ENCODE assay signal across 1 cellular context in the genomic region with DNA sequence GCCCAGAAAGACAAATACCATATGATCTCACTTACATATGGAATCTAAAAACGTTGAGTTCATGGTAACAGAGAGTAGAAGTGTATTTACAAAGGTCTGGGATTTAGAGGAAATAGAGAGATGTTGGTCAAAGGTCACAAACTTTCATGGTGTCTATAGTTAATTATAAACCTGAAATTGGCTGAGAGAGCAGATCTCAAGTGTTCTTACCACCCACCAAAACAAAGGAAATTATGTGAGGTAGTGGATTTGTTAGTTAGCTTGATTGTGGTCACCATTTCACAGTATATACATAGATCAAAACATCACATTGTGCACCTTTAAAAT.
TF ChIP-seq lines count a peak whose summit lies in the region.

No MANE protein-coding gene starts in this region.

TF ChIP-seq in HepG2, 621 proteins besides CTCF, POLR2A, EP300 and RAD21 (continued from another document and continues in another):
- TF ChIP-seq ZBTB20 (CRISPR knock-in tag; IDR thresholded peaks at IDR 0.05; ENCODE audit: borderline replicate concordance, low read depth) (peak; percentile 91; the same call in 1 of the 2 replicates), ZNF501 (CRISPR knock-in tag; IDR thresholded peaks at IDR 0.05) (no peak), HNF4A (CRISPR knock-in tag; IDR thresholded peaks at IDR 0.05) (peak; percentile 79), ZNF724P (CRISPR knock-in tag; IDR thresholded peaks at IDR 0.05; ENCODE audit: borderline replicate concordance) (no peak), ZNF614 (CRISPR knock-in tag; IDR thresholded peaks at IDR 0.05; ENCODE audit: borderline replicate concordance) (peak; percentile 22; the same call in 1 of the 2 replicates), PPARG (CRISPR knock-in tag; conservative IDR thresholded peaks at IDR 0.05) (peak; percentile 94), ATF7-NPFF (CRISPR knock-in tag; IDR thresholded peaks at IDR 0.05; ENCODE audit: low read depth) (no peak), ZNF124 (CRISPR knock-in tag; IDR thresholded peaks at IDR 0.05) (peak; percentile 50; the same call in 1 of the 2 replicates), HMG20B (CRISPR knock-in tag; conservative IDR thresholded peaks at IDR 0.05) (no peak), NR2C2 (CRISPR knock-in tag; IDR thresholded peaks at IDR 0.05; ENCODE audit: borderline replicate concordance) (peak; percentile 49; the same call in 1 of the 2 replicates), SOX6 (IDR thresholded peaks at IDR 0.05) (no peak), SOX6 (CRISPR knock-in tag; IDR thresholded peaks at IDR 0.05) (peak; percentile 64), FOXK1 (CRISPR knock-in tag; IDR thresholded peaks at IDR 0.05; ENCODE audit: borderline replicate concordance, low read depth) (peak; percentile 76), NCOA2 (CRISPR knock-in tag; IDR thresholded peaks at IDR 0.05) (peak; percentile 70), MIER3 (CRISPR knock-in tag; IDR thresholded peaks at IDR 0.05; ENCODE audit: borderline replicate concordance) (no peak), CREB1 (IDR thresholded peaks at IDR 0.05) (no peak), CREB1 (CRISPR knock-in tag; IDR thresholded peaks at IDR 0.05) (peak; percentile 65; the same call in 1 of the 2 replicates), ZNF446 (CRISPR knock-in tag; IDR thresholded peaks at IDR 0.05) (no peak), SIX4 (CRISPR knock-in tag; IDR thresholded peaks at IDR 0.05) (peak; percentile 56; the same call in 1 of the 2 replicates), ZNF644 (CRISPR knock-in tag; IDR thresholded peaks at IDR 0.05; ENCODE audit: low read depth) (peak; percentile 85), NRL (CRISPR knock-in tag; IDR thresholded peaks at IDR 0.05; ENCODE audit: borderline replicate concordance) (no peak), ASH2L (IDR thresholded peaks at IDR 0.05; ENCODE audit: insufficient read length, low read depth, low read length) (peak; percentile 82), XRCC5 (optimal IDR thresholded peaks at IDR 0.05; ENCODE audit: low read length) (no peak), ZNF251 (CRISPR knock-in tag; IDR thresholded peaks at IDR 0.05) (no peak), FOXJ3 (CRISPR knock-in tag; IDR thresholded peaks at IDR 0.05; ENCODE audit: borderline replicate concordance) (peak; percentile 85; the same call in 1 of the 2 replicates), FOXP1 (IDR thresholded peaks at IDR 0.05) (no peak), FOXP1 (CRISPR knock-in tag; IDR thresholded peaks at IDR 0.05) (peak; percentile 52; the same call in 1 of the 2 replicates), RFX5 (IDR thresholded peaks at IDR 0.05; ENCODE audit: low read depth, low read length) (no peak), NCOR1 (IDR thresholded peaks at IDR 0.05; ENCODE audit: borderline replicate concordance, low read length) (peak; percentile 47; the same call in 1 of the 2 replicates), ADNP (CRISPR knock-in tag; IDR thresholded peaks at IDR 0.05) (no peak), SNAI1 (CRISPR knock-in tag; IDR thresholded peaks at IDR 0.05; ENCODE audit: borderline replicate concordance) (no peak), FOXA1 (IDR thresholded peaks at IDR 0.05) (no peak), FOXA1 (CRISPR knock-in tag; IDR thresholded peaks at IDR 0.05) (peak; percentile 66), ATM (IDR thresholded peaks at IDR 0.05; ENCODE audit: borderline replicate concordance) (no peak), SMAD1 (CRISPR knock-in tag; IDR thresholded peaks at IDR 0.05; ENCODE audit: borderline replicate concordance, low read depth) (no peak), KDM6A (CRISPR knock-in tag; IDR thresholded peaks at IDR 0.05; ENCODE audit: low read depth) (peak; percentile 87), KMT2A (CRISPR knock-in tag; IDR thresholded peaks at IDR 0.05) (no peak), TEAD3 (CRISPR knock-in tag; optimal IDR thresholded peaks at IDR 0.05; ENCODE audit: borderline replicate concordance) (no peak)
- TF ChIP-seq, protein P1, sequence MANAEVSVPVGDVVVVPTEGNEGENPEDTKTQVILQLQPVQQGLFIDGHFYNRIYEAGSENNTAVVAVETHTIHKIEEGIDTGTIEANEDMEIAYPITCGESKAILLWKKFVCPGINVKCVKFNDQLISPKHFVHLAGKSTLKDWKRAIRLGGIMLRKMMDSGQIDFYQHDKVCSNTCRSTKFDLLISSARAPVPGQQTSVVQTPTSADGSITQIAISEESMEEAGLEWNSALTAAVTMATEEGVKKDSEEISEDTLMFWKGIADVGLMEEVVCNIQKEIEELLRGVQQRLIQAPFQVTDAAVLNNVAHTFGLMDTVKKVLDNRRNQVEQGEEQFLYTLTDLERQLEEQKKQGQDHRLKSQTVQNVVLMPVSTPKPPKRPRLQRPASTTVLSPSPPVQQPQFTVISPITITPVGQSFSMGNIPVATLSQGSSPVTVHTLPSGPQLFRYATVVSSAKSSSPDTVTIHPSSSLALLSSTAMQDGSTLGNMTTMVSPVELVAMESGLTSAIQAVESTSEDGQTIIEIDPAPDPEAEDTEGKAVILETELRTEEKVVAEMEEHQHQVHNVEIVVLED (CRISPR knock-in tag; IDR thresholded peaks at IDR 0.05; ENCODE audit: borderline replicate concordance): 0 out of 2 replicates have a peak, but pooled peaks have one; percentile 25
- TF ChIP-seq, protein P2, sequence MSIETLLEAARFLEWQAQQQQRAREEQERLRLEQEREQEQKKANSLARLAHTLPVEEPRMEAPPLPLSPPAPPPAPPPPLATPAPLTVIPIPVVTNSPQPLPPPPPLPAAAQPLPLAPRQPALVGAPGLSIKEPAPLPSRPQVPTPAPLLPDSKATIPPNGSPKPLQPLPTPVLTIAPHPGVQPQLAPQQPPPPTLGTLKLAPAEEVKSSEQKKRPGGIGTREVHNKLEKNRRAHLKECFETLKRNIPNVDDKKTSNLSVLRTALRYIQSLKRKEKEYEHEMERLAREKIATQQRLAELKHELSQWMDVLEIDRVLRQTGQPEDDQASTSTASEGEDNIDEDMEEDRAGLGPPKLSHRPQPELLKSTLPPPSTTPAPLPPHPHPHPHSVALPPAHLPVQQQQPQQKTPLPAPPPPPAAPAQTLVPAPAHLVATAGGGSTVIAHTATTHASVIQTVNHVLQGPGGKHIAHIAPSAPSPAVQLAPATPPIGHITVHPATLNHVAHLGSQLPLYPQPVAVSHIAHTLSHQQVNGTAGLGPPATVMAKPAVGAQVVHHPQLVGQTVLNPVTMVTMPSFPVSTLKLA (IDR thresholded peaks at IDR 0.05): no peak
- TF ChIP-seq, protein P3, sequence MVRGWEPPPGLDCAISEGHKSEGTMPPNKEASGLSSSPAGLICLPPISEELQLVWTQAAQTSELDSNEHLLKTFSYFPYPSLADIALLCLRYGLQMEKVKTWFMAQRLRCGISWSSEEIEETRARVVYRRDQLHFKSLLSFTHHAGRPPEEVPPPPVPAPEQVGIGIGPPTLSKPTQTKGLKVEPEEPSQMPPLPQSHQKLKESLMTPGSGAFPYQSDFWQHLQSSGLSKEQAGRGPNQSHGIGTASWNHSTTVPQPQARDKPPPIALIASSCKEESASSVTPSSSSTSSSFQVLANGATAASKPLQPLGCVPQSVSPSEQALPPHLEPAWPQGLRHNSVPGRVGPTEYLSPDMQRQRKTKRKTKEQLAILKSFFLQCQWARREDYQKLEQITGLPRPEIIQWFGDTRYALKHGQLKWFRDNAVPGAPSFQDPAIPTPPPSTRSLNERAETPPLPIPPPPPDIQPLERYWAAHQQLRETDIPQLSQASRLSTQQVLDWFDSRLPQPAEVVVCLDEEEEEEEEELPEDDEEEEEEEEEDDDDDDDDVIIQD (CRISPR knock-in tag; IDR thresholded peaks at IDR 0.05; ENCODE audit: low read depth): peak; percentile 96
- TF ChIP-seq, protein P4, sequence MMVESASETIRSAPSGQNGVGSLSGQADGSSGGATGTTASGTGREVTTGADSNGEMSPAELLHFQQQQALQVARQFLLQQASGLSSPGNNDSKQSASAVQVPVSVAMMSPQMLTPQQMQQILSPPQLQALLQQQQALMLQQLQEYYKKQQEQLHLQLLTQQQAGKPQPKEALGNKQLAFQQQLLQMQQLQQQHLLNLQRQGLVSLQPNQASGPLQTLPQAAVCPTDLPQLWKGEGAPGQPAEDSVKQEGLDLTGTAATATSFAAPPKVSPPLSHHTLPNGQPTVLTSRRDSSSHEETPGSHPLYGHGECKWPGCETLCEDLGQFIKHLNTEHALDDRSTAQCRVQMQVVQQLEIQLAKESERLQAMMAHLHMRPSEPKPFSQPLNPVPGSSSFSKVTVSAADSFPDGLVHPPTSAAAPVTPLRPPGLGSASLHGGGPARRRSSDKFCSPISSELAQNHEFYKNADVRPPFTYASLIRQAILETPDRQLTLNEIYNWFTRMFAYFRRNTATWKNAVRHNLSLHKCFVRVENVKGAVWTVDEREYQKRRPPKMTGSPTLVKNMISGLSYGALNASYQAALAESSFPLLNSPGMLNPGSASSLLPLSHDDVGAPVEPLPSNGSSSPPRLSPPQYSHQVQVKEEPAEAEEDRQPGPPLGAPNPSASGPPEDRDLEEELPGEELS (CRISPR knock-in tag; IDR thresholded peaks at IDR 0.05): peak; percentile 49
- TF ChIP-seq, protein P5, sequence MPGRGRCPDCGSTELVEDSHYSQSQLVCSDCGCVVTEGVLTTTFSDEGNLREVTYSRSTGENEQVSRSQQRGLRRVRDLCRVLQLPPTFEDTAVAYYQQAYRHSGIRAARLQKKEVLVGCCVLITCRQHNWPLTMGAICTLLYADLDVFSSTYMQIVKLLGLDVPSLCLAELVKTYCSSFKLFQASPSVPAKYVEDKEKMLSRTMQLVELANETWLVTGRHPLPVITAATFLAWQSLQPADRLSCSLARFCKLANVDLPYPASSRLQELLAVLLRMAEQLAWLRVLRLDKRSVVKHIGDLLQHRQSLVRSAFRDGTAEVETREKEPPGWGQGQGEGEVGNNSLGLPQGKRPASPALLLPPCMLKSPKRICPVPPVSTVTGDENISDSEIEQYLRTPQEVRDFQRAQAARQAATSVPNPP (CRISPR knock-in tag; IDR thresholded peaks at IDR 0.05): no peak
- TF ChIP-seq, protein P6, sequence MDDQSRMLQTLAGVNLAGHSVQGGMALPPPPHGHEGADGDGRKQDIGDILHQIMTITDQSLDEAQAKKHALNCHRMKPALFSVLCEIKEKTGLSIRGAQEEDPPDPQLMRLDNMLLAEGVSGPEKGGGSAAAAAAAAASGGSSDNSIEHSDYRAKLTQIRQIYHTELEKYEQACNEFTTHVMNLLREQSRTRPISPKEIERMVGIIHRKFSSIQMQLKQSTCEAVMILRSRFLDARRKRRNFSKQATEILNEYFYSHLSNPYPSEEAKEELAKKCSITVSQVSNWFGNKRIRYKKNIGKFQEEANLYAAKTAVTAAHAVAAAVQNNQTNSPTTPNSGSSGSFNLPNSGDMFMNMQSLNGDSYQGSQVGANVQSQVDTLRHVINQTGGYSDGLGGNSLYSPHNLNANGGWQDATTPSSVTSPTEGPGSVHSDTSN (CRISPR knock-in tag; IDR thresholded peaks at IDR 0.05; ENCODE audit: borderline replicate concordance): no peak
- TF ChIP-seq, protein P7, sequence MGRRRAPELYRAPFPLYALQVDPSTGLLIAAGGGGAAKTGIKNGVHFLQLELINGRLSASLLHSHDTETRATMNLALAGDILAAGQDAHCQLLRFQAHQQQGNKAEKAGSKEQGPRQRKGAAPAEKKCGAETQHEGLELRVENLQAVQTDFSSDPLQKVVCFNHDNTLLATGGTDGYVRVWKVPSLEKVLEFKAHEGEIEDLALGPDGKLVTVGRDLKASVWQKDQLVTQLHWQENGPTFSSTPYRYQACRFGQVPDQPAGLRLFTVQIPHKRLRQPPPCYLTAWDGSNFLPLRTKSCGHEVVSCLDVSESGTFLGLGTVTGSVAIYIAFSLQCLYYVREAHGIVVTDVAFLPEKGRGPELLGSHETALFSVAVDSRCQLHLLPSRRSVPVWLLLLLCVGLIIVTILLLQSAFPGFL (CRISPR knock-in tag; IDR thresholded peaks at IDR 0.05): no peak
- TF ChIP-seq, protein P8, sequence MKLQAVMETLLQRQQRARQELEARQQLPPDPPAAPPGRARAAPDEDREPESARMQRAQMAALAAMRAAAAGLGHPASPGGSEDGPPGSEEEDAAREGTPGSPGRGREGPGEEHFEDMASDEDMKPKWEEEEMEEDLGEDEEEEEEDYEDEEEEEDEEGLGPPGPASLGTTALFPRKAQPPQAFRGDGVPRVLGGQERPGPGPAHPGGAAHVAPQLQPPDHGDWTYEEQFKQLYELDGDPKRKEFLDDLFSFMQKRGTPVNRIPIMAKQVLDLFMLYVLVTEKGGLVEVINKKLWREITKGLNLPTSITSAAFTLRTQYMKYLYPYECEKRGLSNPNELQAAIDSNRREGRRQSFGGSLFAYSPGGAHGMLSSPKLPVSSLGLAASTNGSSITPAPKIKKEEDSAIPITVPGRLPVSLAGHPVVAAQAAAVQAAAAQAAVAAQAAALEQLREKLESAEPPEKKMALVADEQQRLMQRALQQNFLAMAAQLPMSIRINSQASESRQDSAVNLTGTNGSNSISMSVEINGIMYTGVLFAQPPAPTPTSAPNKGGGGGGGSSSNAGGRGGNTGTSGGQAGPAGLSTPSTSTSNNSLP (IDR thresholded peaks at IDR 0.05; ENCODE audit: low read depth, low read length): peak; percentile 50; the same call in 1 of the 2 replicates
- TF ChIP-seq, protein P9, sequence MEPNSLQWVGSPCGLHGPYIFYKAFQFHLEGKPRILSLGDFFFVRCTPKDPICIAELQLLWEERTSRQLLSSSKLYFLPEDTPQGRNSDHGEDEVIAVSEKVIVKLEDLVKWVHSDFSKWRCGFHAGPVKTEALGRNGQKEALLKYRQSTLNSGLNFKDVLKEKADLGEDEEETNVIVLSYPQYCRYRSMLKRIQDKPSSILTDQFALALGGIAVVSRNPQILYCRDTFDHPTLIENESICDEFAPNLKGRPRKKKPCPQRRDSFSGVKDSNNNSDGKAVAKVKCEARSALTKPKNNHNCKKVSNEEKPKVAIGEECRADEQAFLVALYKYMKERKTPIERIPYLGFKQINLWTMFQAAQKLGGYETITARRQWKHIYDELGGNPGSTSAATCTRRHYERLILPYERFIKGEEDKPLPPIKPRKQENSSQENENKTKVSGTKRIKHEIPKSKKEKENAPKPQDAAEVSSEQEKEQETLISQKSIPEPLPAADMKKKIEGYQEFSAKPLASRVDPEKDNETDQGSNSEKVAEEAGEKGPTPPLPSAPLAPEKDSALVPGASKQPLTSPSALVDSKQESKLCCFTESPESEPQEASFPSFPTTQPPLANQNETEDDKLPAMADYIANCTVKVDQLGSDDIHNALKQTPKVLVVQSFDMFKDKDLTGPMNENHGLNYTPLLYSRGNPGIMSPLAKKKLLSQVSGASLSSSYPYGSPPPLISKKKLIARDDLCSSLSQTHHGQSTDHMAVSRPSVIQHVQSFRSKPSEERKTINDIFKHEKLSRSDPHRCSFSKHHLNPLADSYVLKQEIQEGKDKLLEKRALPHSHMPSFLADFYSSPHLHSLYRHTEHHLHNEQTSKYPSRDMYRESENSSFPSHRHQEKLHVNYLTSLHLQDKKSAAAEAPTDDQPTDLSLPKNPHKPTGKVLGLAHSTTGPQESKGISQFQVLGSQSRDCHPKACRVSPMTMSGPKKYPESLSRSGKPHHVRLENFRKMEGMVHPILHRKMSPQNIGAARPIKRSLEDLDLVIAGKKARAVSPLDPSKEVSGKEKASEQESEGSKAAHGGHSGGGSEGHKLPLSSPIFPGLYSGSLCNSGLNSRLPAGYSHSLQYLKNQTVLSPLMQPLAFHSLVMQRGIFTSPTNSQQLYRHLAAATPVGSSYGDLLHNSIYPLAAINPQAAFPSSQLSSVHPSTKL (CRISPR knock-in tag; IDR thresholded peaks at IDR 0.05): peak; percentile 82
